Comparison of ENCODE assay signal across 8 cellular contexts in the genomic region with DNA sequence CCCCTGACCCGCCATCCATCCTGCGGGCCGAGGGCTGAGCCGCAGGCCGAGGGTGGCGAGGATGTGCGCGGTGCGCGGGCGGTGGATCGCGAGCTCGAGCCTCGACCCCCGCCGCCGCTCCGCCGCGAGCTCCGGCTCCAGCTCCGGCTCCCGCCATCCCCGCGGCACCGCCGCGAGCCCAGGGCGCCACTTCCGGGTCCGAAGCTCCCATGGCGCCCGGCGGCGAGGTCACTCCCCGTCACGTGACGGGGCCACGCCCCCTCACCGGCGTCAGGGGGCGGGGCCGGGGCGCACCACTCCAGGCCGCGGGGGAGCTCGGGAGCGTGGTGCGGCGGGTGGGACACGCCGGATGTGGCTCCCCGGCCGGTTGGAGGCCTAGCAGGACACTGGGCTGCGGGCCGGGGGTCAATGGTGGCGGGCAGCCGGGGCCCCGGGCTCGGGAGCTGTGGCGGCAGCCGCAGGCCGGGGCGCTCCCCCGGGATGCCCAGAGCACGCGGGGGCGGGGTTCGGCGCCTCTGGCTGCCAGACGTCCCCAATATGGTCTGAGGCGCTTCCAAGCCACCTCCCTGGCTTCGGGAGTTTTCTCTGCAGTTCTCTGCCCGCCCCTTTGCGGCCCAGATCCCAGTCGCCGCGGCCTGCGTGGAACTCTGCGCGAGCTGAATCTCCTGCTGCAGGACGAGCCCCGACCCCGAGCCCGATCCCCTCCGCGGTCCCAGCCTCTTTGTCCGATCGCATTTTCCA. TPM values are rescaled to one million over a fixed set of nuclear protein-coding genes. Genes with fewer than 3 reads are reported as not detected.
A peak's percentile ranks its signal among the peaks of the same experiment; 100 is the strongest.
DNase-seq lines count a peak whose midpoint lies in the region; ATAC-seq, FAIRE-seq and TF ChIP-seq lines count a peak whose summit lies in the region.

A gene with protein sequence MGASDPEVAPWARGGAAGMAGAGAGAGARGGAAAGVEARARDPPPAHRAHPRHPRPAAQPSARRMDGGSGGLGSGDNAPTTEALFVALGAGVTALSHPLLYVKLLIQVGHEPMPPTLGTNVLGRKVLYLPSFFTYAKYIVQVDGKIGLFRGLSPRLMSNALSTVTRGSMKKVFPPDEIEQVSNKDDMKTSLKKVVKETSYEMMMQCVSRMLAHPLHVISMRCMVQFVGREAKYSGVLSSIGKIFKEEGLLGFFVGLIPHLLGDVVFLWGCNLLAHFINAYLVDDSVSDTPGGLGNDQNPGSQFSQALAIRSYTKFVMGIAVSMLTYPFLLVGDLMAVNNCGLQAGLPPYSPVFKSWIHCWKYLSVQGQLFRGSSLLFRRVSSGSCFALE (minus strand): TSS at position 234 of the 741 bp plus-strand sequence. CDS start 23 bp downstream, at position 211.

- no peak within 1 kb of the TSS for H3K23ac ChIP-seq in H1 (ENCODE audit: insufficient read length)

- peak; percentile 79 for DNase-seq in CMK (ENCODE audit: low read depth)
- DNase-seq in HPDE6-E6E7 (ENCODE audit: extremely low spot score) = peak; percentile 93
- peak; percentile 75 to 86 for DNase-seq in NOMO-1 (lab: John Stamatoyannopoulos, UW; ENCODE audit: unreplicated experiment in 2 of 2)
- DNase-seq in activated CD8-positive, alpha-beta memory T cell treated with anti-CD3 and anti-CD28 coated beads for 48 hours (ENCODE audit: low read depth in 2 of 3, low spot score in 2 of 3) = peak; percentile 79 to 85 (median 84)
- peak; percentile 53 to 95 for DNase-seq in H1 (ENCODE audit: low read depth in 1 of 2, low spot score in 2 of 2)
- peak; percentile 98 for DNase-seq in mesenteric fat pad (ENCODE audit: low spot score)
- peak; percentile 72 for DNase-seq in stimulated activated CD8-positive, alpha-beta memory T cell treated with anti-CD3 and anti-CD28 coated beads, Interleukin-15, amount 100 ng/mL, for 1 hour (ENCODE audit: low read depth)

- H3K36me3 ChIP-seq in H1 (ENCODE audit: control insufficient read depth in 2 of 4, insufficient read depth in 4 of 4, low read length in 3 of 4) = no peaks in the 10 kb centered on the region

- peak within 1 kb of the TSS; percentile 43 for H2BK120ac ChIP-seq in H1 (replicated peaks; ENCODE audit: low read depth, low read length)

- H3K27ac ChIP-seq in H1 (ENCODE audit: low read depth, low read length) = peak within 1 kb of the TSS; percentile 91

- peak within 1 kb of the TSS; percentile 77 for H4K5ac ChIP-seq in H1 (ENCODE audit: insufficient read length, low read depth, low read length)

- H3K18ac ChIP-seq in H1 (ENCODE audit: extremely low read depth, low read length) = peak within 1 kb of the TSS; percentile 90

- peak; percentile 73 to 90 for TF ChIP-seq POLR2A in H1 (IDR thresholded peaks at IDR 0.05; ENCODE audit: control extremely low read depth in 1 of 2, low read depth in 2 of 2, low read length in 2 of 2)

- H3K9ac ChIP-seq in H1 (replicated peaks in 1 of 4; ENCODE audit: extremely low read depth in 1 of 4, low read depth in 3 of 4, low read length in 3 of 4) = peak within 1 kb of the TSS; percentile 81 to 99 (median 88)

- peak within 1 kb of the TSS; percentile 93 for H2BK5ac ChIP-seq in H1 (ENCODE audit: low read depth, low read length)

- H3K79me1 ChIP-seq in H1 (ENCODE audit: low read depth, low read length) = peaks cover 12% of the 10 kb centered on the region

- H2BK12ac ChIP-seq in H1 (ENCODE audit: low read depth, low read length) = 0 out of 2 replicates have a peak within 1 kb of the TSS, but pooled peaks have one; percentile 84

- H3K56ac ChIP-seq in H1 (replicated peaks; ENCODE audit: insufficient read length, low read depth, low read length) = peak within 1 kb of the TSS; percentile 67

- FAIRE-seq in H1 (lab: Jason Lieb, UNC) = no peak

- H3K23me2 ChIP-seq in H1 (ENCODE audit: low read depth, low read length) = peaks cover 13% of the 10 kb centered on the region; the same call in 1 of the 2 replicates

- peak within 1 kb of the TSS; percentile 70; the same call in 1 of the 2 replicates for H2AK5ac ChIP-seq in H1 (ENCODE audit: low read depth, low read length)

- no peak for TF ChIP-seq CTCF in H1 (IDR thresholded peaks at IDR 0.05; ENCODE audit: control extremely low read depth in 1 of 3, insufficient read depth in 1 of 3, low read depth in 1 of 3, low read length in 3 of 3)

- POLR2A ChIA-PET in H1 (lab: Charles Lee; ENCODE audit: partially characterized antibody) = interaction anchor here (0.8 to 1.8 kb wide), 20 partner anchors 8 to 714 kb away, joined by 3 to 9 read pairs (median 4); a partner anchor contains a TSS

- H4K8ac ChIP-seq in H1 (ENCODE audit: extremely low read depth, insufficient read depth, low read length) = peak within 1 kb of the TSS; percentile 97

- no peak within 1 kb of the TSS for H2AFZ ChIP-seq in H1 (ENCODE audit: low read length)

- H4K91ac ChIP-seq in H1 (replicated peaks; ENCODE audit: insufficient read length, low read length) = peak within 1 kb of the TSS; percentile 95

- 3% methylated on average over 49 of the region's 90 CpGs; no CpG with 5 or more reads in 1 of the 2 experiments for WGBS in H1 (ENCODE audit: extremely low coverage in 1 of 2, insufficient coverage in 1 of 2, insufficient read length in 1 of 2, insufficient replicate concordance in 2 of 2, low coverage in 1 of 2, low lambda C conversion rate in 2 of 2, missing lambda C conversion rate in 1 of 2), 2 experiments

- H2BK15ac ChIP-seq in H1 (ENCODE audit: low read length) = 0 out of 2 replicates have a peak within 1 kb of the TSS, but pooled peaks have one; percentile 31

- no peak for TF ChIP-seq RAD21 in H1 (IDR thresholded peaks at IDR 0.05 in 1 of 2, conservative IDR thresholded peaks at IDR 0.05 in 1 of 2; ENCODE audit: low read depth in 2 of 2, low read length in 2 of 2)

- H3K4me3 ChIP-seq in H1 (ENCODE audit: extremely low read depth in 1 of 4, insufficient read depth in 2 of 4, low read depth in 3 of 4, low read length in 4 of 4) = peak within 1 kb of the TSS; percentile 84 to 94 (median 90)

- H2BK20ac ChIP-seq in H1 (ENCODE audit: low read length) = no peak within 1 kb of the TSS

- peak within 1 kb of the TSS; percentile 84 for H3K4ac ChIP-seq in H1 (replicated peaks; ENCODE audit: insufficient read length, low read depth, low read length)

- no peaks in the 10 kb centered on the region; a peak in 1 of 7 replicates for H3K27me3 ChIP-seq in H1 (replicated peaks in 1 of 4; ENCODE audit: control insufficient read depth in 3 of 4, extremely low read depth in 1 of 4, insufficient read depth in 3 of 4, low read length in 3 of 4)

- CTCF ChIA-PET in H1 (lab: Charles Lee; ENCODE audit: partially characterized antibody) = interaction anchor here (0.6 to 14.9 kb wide), 5 partner anchors 8 to 224 kb away, joined by 3 to 237 read pairs (median 3); no protein-coding TSS in a partner anchor

- H3K9me3 ChIP-seq in H1 (ENCODE audit: insufficient read depth in 2 of 2, low read depth in 1 of 2, low read length in 1 of 2) = no peaks in the 10 kb centered on the region

- H3K4me1 ChIP-seq in H1 (replicated peaks in 1 of 4; ENCODE audit: control insufficient read depth in 3 of 4, insufficient read depth in 4 of 4, low read length in 3 of 4) = peaks cover 5 to 17% (median 9%) of the 10 kb centered on the region in 4 experiments

- peak within 1 kb of the TSS; percentile 97 to 98 for H3K4me2 ChIP-seq in H1 (ENCODE audit: insufficient read depth in 1 of 2, low read depth in 2 of 2, low read length in 2 of 2)

- peak within 1 kb of the TSS; percentile 44 for H3K14ac ChIP-seq in H1 (ENCODE audit: insufficient read length)

- H4K20me1 ChIP-seq in H1 (replicated peaks in 1 of 2; ENCODE audit: control insufficient read depth in 1 of 2, insufficient read depth in 2 of 2, low read length in 2 of 2) = peaks cover 19 to 28% of the 10 kb centered on the region in 2 experiments

- TF ChIP-seq EP300 in H1 (IDR thresholded peaks at IDR 0.05; ENCODE audit: borderline replicate concordance in 1 of 2, low read depth in 2 of 2, low read length in 2 of 2) = peak in 1 of 2 experiments; percentile 92; a peak in 2 of 3 replicates

- ATAC-seq in GM19467 (IDR thresholded peaks at IDR 0.05; ENCODE audit: unreplicated experiment) = peak; percentile 76

- H3K79me2 ChIP-seq in H1 (ENCODE audit: control insufficient read depth in 1 of 2, insufficient read depth in 2 of 2, low read length in 2 of 2) = peaks cover 32 to 47% of the 10 kb centered on the region in 2 experiments

TF ChIP-seq in H1, 55 proteins besides CTCF, POLR2A, EP300 and RAD21 (continues in another document):
- TF ChIP-seq PHF8 (conservative IDR thresholded peaks at IDR 0.05; ENCODE audit: low read depth, low read length) (peak; percentile 91), ASH2L (IDR thresholded peaks at IDR 0.05; ENCODE audit: low read length) (peak; percentile 71), BACH1 (IDR thresholded peaks at IDR 0.05; ENCODE audit: low read length) (peak; percentile 38; the same call in 1 of the 2 replicates), TAF7 (optimal IDR thresholded peaks at IDR 0.05; ENCODE audit: borderline replicate concordance, low read depth, low read length) (peak; percentile 77), KDM4A (IDR thresholded peaks at IDR 0.05; ENCODE audit: low read depth, low read length, severe bottlenecking) (peak; percentile 26), POU5F1 (IDR thresholded peaks at IDR 0.05; ENCODE audit: low read depth, low read length) (no peak), SUZ12 (IDR thresholded peaks at IDR 0.05; ENCODE audit: low read length) (no peak), CHD1 (IDR thresholded peaks at IDR 0.05; ENCODE audit: low read depth, low read length) (peak; percentile 73), SP1 (IDR thresholded peaks at IDR 0.05; ENCODE audit: low read depth, low read length) (peak; percentile 59), TEAD4 (IDR thresholded peaks at IDR 0.05; ENCODE audit: low read depth, low read length) (no peak), EZH2 (IDR thresholded peaks at IDR 0.05; ENCODE audit: low read depth, low read length, severe bottlenecking) (no peak)
- TF ChIP-seq, protein P1, sequence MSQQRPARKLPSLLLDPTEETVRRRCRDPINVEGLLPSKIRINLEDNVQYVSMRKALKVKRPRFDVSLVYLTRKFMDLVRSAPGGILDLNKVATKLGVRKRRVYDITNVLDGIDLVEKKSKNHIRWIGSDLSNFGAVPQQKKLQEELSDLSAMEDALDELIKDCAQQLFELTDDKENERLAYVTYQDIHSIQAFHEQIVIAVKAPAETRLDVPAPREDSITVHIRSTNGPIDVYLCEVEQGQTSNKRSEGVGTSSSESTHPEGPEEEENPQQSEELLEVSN (IDR thresholded peaks at IDR 0.05) = peak; percentile 11; the same call in 1 of the 2 replicates

RNA-seq across cellular contexts. Expression of the gene that starts here (rescaled TPM):
- 205 and 214 TPM in 2 replicates for total RNA-seq in H1 (2021; fragmentation: NEBNext Ultra II Directional; extraction: Animal tissue kit (Norgen Biotek cat#: 25700))
- polyA plus RNA-seq in H1 (2011; rRNA removed) = 169 and 242 TPM in 2 replicates
- polyA plus RNA-seq in H1 (2011; cell fraction: cytosol; rRNA removed) = 194 TPM
- polyA plus RNA-seq in H1 (2011; cell fraction: nucleus; rRNA removed) = 214 TPM
- polyA plus RNA-seq in H1 (2012, experiment 1 of 2) = 231 to 258 TPM (median 241 TPM) in 4 replicates
- 260 TPM for polyA plus RNA-seq in H1 (2012, experiment 2 of 2)
- 118 TPM for polyA plus RNA-seq in H1 (2013, experiment 1 of 2)
- 119 TPM for polyA plus RNA-seq in H1 (2013, experiment 2 of 2)
- polyA minus RNA-seq in H1 (2011; rRNA and poly(A)+ RNA removed) = 152 and 188 TPM in 2 replicates
- polyA minus RNA-seq in H1 (2011; cell fraction: cytosol; rRNA and poly(A)+ RNA removed) = 86.4 TPM
- polyA minus RNA-seq in H1 (2011; cell fraction: nucleus; rRNA and poly(A)+ RNA removed) = 82.3 TPM
- 169 TPM for total RNA-seq in mesenteric fat pad

Comparison
In these comparisons a context has a peak if more than half of its experiments do, and no peak if none do; other contexts are left out.
1. Peak in every context shown above with its lines: DNase-seq, ATAC-seq, H3K4me3 ChIP-seq and H3K27ac ChIP-seq.